In the genomic region with DNA sequence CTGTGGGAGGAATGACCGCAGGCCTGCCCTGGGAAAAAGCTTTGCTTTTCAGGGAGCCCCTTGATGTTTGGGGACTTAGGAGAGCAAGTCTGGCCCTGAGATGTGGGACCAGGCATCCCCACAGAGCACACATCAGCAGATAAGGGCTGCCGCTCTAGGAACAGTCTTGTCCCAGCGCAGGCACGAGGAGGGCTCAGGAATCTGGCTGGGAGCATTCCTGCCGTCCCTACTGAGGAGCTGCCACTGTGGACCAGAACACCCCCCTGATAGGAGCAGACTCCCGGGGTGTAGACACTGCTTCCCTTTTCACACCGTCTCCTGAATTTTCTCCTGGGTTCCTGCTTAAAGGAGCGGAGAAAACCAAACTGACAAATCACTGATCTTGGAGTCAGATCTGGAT, we compare ENCODE assay signal across 16 cellular contexts.
DNase-seq lines count a peak whose midpoint lies in the region; ATAC-seq and TF ChIP-seq lines count a peak whose summit lies in the region.
"Had no signal": no experiment of that assay in that cellular context is flagged by ENCODE, and none has a peak within 500 bp of the region (broad histone marks: within the 10 kb centered on the region; RNA-seq: fewer than 3 reads in every experiment).

No MANE protein-coding gene starts in this region.

- no peak overlapping the region for H2BK15ac ChIP-seq in neuronal stem cell (ENCODE audit: low read length)

- intact Hi-C loops in MCF 10A (cut with micrococcal nuclease) (no loop called here), mammary epithelial cell (cut with micrococcal nuclease) (loop anchor here (1.0 kb wide), 1 partner anchor 11 kb away; no protein-coding TSS in a partner anchor), Caco-2 (cut with micrococcal nuclease; ENCODE audit: unreplicated experiment) (no loop called here), upper lobe of right lung (cut with DNase I) (no loop called here)

- H2BK5ac ChIP-seq in neuronal stem cell (ENCODE audit: low read length): no peak overlapping the region

- H3K4me3 Mint-ChIP-seq in MCF 10A (ENCODE audit: unreplicated experiment) (no peak overlapping the region), Caco-2 (ENCODE audit: unreplicated experiment) (no peak overlapping the region)
- no peak overlapping the region for H3K4me3 Mint-ChIP-seq in activated T-cell treated with anti-CD3 and anti-CD28 coated beads, Interleukin-2, amount 50 U/mL, for 72 hours
- H3K4me3 Mint-ChIP-seq: CD4-positive, alpha-beta T cell had no signal

- POLR2A ChIA-PET in MCF 10A (lab: Yijun Ruan, JAX) (interaction anchor here (1.1 kb wide), 1 partner anchor 14 kb away, joined by 3 read pairs; no protein-coding TSS in a partner anchor), Caco-2 (lab: Charles Lee) (no interaction called here)

- no peaks in the 10 kb centered on the region for H3K36me3 ChIP-seq in mammary epithelial cell (ENCODE audit: insufficient read depth, low read length)
- H3K36me3 ChIP-seq in Caco-2 (ENCODE audit: control insufficient read depth, insufficient read depth, low read length): no peaks in the 10 kb centered on the region
- no peaks in the 10 kb centered on the region for H3K36me3 ChIP-seq in neuronal stem cell (replicated peaks in 1 of 2; ENCODE audit: control insufficient read depth in 2 of 2, insufficient read depth in 2 of 2, low read length in 2 of 2)
- no peaks in the 10 kb centered on the region for H3K36me3 ChIP-seq in upper lobe of right lung
- H3K36me3 ChIP-seq: HAP-1 had no signal

- no peak for ATAC-seq in upper lobe of right lung
- ATAC-seq in HG02610 (IDR thresholded peaks at IDR 0.05; ENCODE audit: unreplicated experiment): no peak
- ATAC-seq in activated T-cell treated with anti-CD3 and anti-CD28 coated beads, Interleukin-2, amount 50 U/mL, for 72 hours (replicated peaks in 1 of 2): no peak

- H2BK12ac ChIP-seq in neuronal stem cell (ENCODE audit: low read length): peak overlapping the region; percentile 34

- H3K18ac ChIP-seq in neuronal stem cell (ENCODE audit: low read length): peak overlapping the region; percentile 18

- WGBS in mammary epithelial cell (ENCODE audit: low coverage, missing lambda C conversion rate): 91% methylated on average over 6 of the region's 8 CpGs
- no CpG with 5 or more reads among the region's 8 CpGs for WGBS in neuronal stem cell (ENCODE audit: extremely low coverage in 2 of 2, insufficient read length in 2 of 2, insufficient replicate concordance in 1 of 2), 2 donors

- peaks cover 8% of the 10 kb centered on the region for H3K4me1 Mint-ChIP-seq in MCF 10A (ENCODE audit: insufficient read depth, unreplicated experiment)
- H3K4me1 Mint-ChIP-seq in Caco-2 (ENCODE audit: low read depth, unreplicated experiment): peaks cover 8% of the 10 kb centered on the region
- H3K4me1 Mint-ChIP-seq in activated T-cell treated with anti-CD3 and anti-CD28 coated beads, Interleukin-2, amount 50 U/mL, for 72 hours (ENCODE audit: low read depth): no peaks in the 10 kb centered on the region

- TF ChIP-seq CTCF in MCF 10A (IDR thresholded peaks at IDR 0.05; ENCODE audit: unreplicated experiment) (no peak), mammary epithelial cell (conservative IDR thresholded peaks at IDR 0.05 in 1 of 2, IDR thresholded peaks at IDR 0.05 in 1 of 2; ENCODE audit: extremely low read depth in 1 of 2, insufficient read depth in 1 of 2, low read depth in 1 of 2, low read length in 2 of 2) (no peak), Caco-2 (IDR thresholded peaks at IDR 0.05; ENCODE audit: insufficient read depth in 1 of 2, low read depth in 1 of 2, low read length in 1 of 2, severe bottlenecking in 1 of 2, unreplicated experiment in 1 of 2) (no peak), upper lobe of right lung (IDR thresholded peaks at IDR 0.05) (no peak)

- H3K4me3 ChIP-seq in mammary epithelial cell (replicated peaks in 1 of 3; ENCODE audit: insufficient read depth in 1 of 3, low read depth in 2 of 3, low read length in 3 of 3) (no peak overlapping the region), Caco-2 (ENCODE audit: low read depth, low read length) (no peak overlapping the region), neuronal stem cell (ENCODE audit: low read length in 2 of 2) (no peak overlapping the region), upper lobe of right lung (no peak overlapping the region)
- H3K4me3 ChIP-seq: HAP-1 had no signal

- no peak overlapping the region for H3K4me2 ChIP-seq in mammary epithelial cell (ENCODE audit: insufficient read depth, low read depth, low read length)
- no peak overlapping the region for H3K4me2 ChIP-seq in neuronal stem cell (ENCODE audit: insufficient read depth, low read length, poor library complexity, severe bottlenecking)

- H3K4me1 ChIP-seq in mammary epithelial cell (ENCODE audit: insufficient read depth, low read length): peaks cover 5% of the 10 kb centered on the region
- 0 out of 2 replicates have a peak, but pooled peaks cover 3% of the 10 kb centered on the region for H3K4me1 ChIP-seq in Caco-2
- peaks cover 4 to 5% of the 10 kb centered on the region in 2 donors for H3K4me1 ChIP-seq in neuronal stem cell (ENCODE audit: control insufficient read depth in 2 of 2, insufficient read depth in 1 of 2, low read depth in 1 of 2, low read length in 2 of 2)
- H3K4me1 ChIP-seq in upper lobe of right lung: peaks cover 8% of the 10 kb centered on the region
- H3K4me1 ChIP-seq: HAP-1 had no signal

- H3K27me3 ChIP-seq in mammary epithelial cell (ENCODE audit: insufficient read depth, low read length) (no peaks in the 10 kb centered on the region), Caco-2 (replicated peaks; ENCODE audit: control insufficient read depth, insufficient read depth, low read length) (no peaks in the 10 kb centered on the region), neuronal stem cell (ENCODE audit: control insufficient read depth in 3 of 3, insufficient read depth in 3 of 3, low read depth in 1 of 3, low read length in 3 of 3) (no peaks in the 10 kb centered on the region), upper lobe of right lung (no peaks in the 10 kb centered on the region)

- H3K79me2 ChIP-seq in mammary epithelial cell (ENCODE audit: insufficient read depth, low read length): no peaks in the 10 kb centered on the region

- dilution Hi-C loops in mammary epithelial cell (cut with HindIII; ENCODE audit: low sequenced_read_pairs): loop anchor here (5.0 kb wide), 3 partner anchors 42 to 78 kb away; no protein-coding TSS in a partner anchor

- in situ Hi-C loops in mammary epithelial cell (cut with MboI; ENCODE audit: low sequenced_read_pairs in 2 of 2): no loop called here

- H3K36me3 Mint-ChIP-seq in MCF 10A (ENCODE audit: insufficient read depth, unreplicated experiment): peaks cover 11% of the 10 kb centered on the region
- peaks cover 65% of the 10 kb centered on the region for H3K36me3 Mint-ChIP-seq in Caco-2 (ENCODE audit: insufficient read depth, unreplicated experiment)
- peaks cover 0 to 11% of the 10 kb centered on the region in 2 donors for H3K36me3 Mint-ChIP-seq in activated T-cell treated with anti-CD3 and anti-CD28 coated beads, Interleukin-2, amount 50 U/mL, for 72 hours (ENCODE audit: insufficient read depth in 2 of 2)

- CTCF ChIA-PET in MCF 10A (lab: Yijun Ruan, JAX): no interaction called here
- CTCF ChIA-PET in mammary epithelial cell (lab: Charles Lee; ENCODE audit: low non-redundant PET): interaction anchor here (0.6 kb wide), 1 partner anchor 307 kb away, joined by 3 read pairs; no protein-coding TSS in a partner anchor
- CTCF ChIA-PET in Caco-2 (lab: Charles Lee): no interaction called here

- DNase-seq in MCF 10A (ENCODE audit: unreplicated experiment) (no peak), mammary epithelial cell (no peak), Caco-2 (no peak), neuronal stem cell (ENCODE audit: low spot score) (no peak), upper lobe of right lung (peak; percentile 6)
- no peak for DNase-seq in stimulated activated CD4-positive, alpha-beta T cell treated with anti-CD3 and anti-CD28 coated beads, Interleukin-4, amount 100 ng/mL, for 24 hours
- DNase-seq in activated T-cell treated with anti-CD3 and anti-CD28 coated beads, Interleukin-2, amount 50 U/mL, for 72 hours: no peak
- DNase-seq: 8988T; C1 segment of cervical spinal cord; CD4-positive, alpha-beta T cell; DMS153; DMS79; GF-D8 had no signal

- H2AK5ac ChIP-seq in neuronal stem cell (ENCODE audit: low read depth, low read length): no peak overlapping the region

- H3K23ac ChIP-seq in neuronal stem cell (ENCODE audit: low read depth, low read length, poor library complexity): no peak overlapping the region

- no peaks in the 10 kb centered on the region for H3K9me3 ChIP-seq in mammary epithelial cell (replicated peaks; ENCODE audit: insufficient read depth, low read length)
- H3K9me3 ChIP-seq in Caco-2: 0 out of 2 replicates have a peak, but pooled peaks cover 7% of the 10 kb centered on the region
- H3K9me3 ChIP-seq in neuronal stem cell (replicated peaks in 1 of 2; ENCODE audit: control insufficient read depth in 2 of 2, insufficient read depth in 1 of 2, low read depth in 1 of 2, low read length in 2 of 2): peaks cover 3 to 8% of the 10 kb centered on the region in 2 donors
- no peaks in the 10 kb centered on the region for H3K9me3 ChIP-seq in upper lobe of right lung
- H3K9me3 ChIP-seq: HAP-1 had no signal

- H3K27me3 Mint-ChIP-seq in MCF 10A (ENCODE audit: insufficient read depth, unreplicated experiment) (no peaks in the 10 kb centered on the region), Caco-2 (ENCODE audit: insufficient read depth, unreplicated experiment) (no peaks in the 10 kb centered on the region)
- no peaks in the 10 kb centered on the region for H3K27me3 Mint-ChIP-seq in activated T-cell treated with anti-CD3 and anti-CD28 coated beads, Interleukin-2, amount 50 U/mL, for 72 hours (ENCODE audit: low read depth)
- H3K27me3 Mint-ChIP-seq: CD4-positive, alpha-beta T cell had no signal

- H3K9me3 Mint-ChIP-seq in MCF 10A (ENCODE audit: unreplicated experiment): no peaks in the 10 kb centered on the region
- no peaks in the 10 kb centered on the region for H3K9me3 Mint-ChIP-seq in Caco-2 (ENCODE audit: unreplicated experiment)
- peaks cover 2 to 4% of the 10 kb centered on the region in 2 donors for H3K9me3 Mint-ChIP-seq in activated T-cell treated with anti-CD3 and anti-CD28 coated beads, Interleukin-2, amount 50 U/mL, for 72 hours

- H4K91ac ChIP-seq in neuronal stem cell (ENCODE audit: low read depth, low read length, poor library complexity): no peak overlapping the region

- peak overlapping the region; percentile 21 for H3K27ac Mint-ChIP-seq in MCF 10A (ENCODE audit: low read depth, unreplicated experiment)
- H3K27ac Mint-ChIP-seq in Caco-2 (ENCODE audit: unreplicated experiment): peak overlapping the region; percentile 70
- no peak overlapping the region for H3K27ac Mint-ChIP-seq in activated T-cell treated with anti-CD3 and anti-CD28 coated beads, Interleukin-2, amount 50 U/mL, for 72 hours
- H3K27ac Mint-ChIP-seq: CD4-positive, alpha-beta T cell had no signal

- no peak overlapping the region for H4K8ac ChIP-seq in neuronal stem cell (ENCODE audit: low read depth, low read length)

- no peak overlapping the region for H3K4ac ChIP-seq in neuronal stem cell (ENCODE audit: low read length)

- H3K14ac ChIP-seq in neuronal stem cell (ENCODE audit: low read length): no peak overlapping the region

- H3K9ac ChIP-seq in mammary epithelial cell (ENCODE audit: insufficient read depth, low read length): no peak overlapping the region
- no peak overlapping the region for H3K9ac ChIP-seq in neuronal stem cell (ENCODE audit: low read depth, low read length, poor library complexity)

- H2BK120ac ChIP-seq in neuronal stem cell (ENCODE audit: low read depth, low read length): no peak overlapping the region

- BruUV-seq in MCF 10A (replicated peaks; lab: Mats Ljungman, UMichigan) (no TSS peak), mammary epithelial cell (replicated peaks; lab: Mats Ljungman, UMichigan) (no TSS peak), Caco-2 (replicated peaks; lab: Mats Ljungman, UMichigan) (no TSS peak)

- H3K27ac ChIP-seq in mammary epithelial cell (ENCODE audit: insufficient read depth, low read depth, low read length) (no peak overlapping the region), neuronal stem cell (replicated peaks; ENCODE audit: low read length) (no peak overlapping the region), upper lobe of right lung (no peak overlapping the region)
- H3K27ac ChIP-seq: HL-60 had no signal

- H4K20me1 ChIP-seq in mammary epithelial cell (ENCODE audit: insufficient read depth, low read length): no peaks in the 10 kb centered on the region

- no peak overlapping the region for H2AFZ ChIP-seq in mammary epithelial cell (ENCODE audit: low read depth, low read length)
- no peak overlapping the region for H2AFZ ChIP-seq in neuronal stem cell (ENCODE audit: low read length)

- H3K79me1 ChIP-seq in neuronal stem cell (ENCODE audit: low read depth, low read length): peaks cover 3% of the 10 kb centered on the region
